Comparison of ENCODE assay signal across 8 cellular contexts in genomic region chr9:136488247-136489214, GRCh38.
DNase-seq lines count a peak whose midpoint lies in the region; ATAC-seq and TF ChIP-seq lines count a peak whose summit lies in the region.

No MANE protein-coding gene starts in this region.

- DNase-seq in GM10266 (ENCODE audit: extremely low spot score) (peak; percentile 81), NCI-H1930 (lab: John Stamatoyannopoulos, UW) (peak; percentile 32 to 43), cardiac fibroblast (ENCODE audit: low read depth in 2 of 2) (peak; percentile 46 to 55), left kidney (ENCODE audit: low read depth, low spot score) (peak; percentile 78)
- peak; percentile 88 for DNase-seq in activated CD4-positive, CD25-positive, alpha-beta regulatory T cell treated with anti-CD3 and anti-CD28 coated beads, Interleukin-2, amount 50 U/mL, for 72 hours
- DNase-seq in stimulated activated CD4-positive, alpha-beta T cell treated with anti-CD3 and anti-CD28 coated beads, Interleukin-4, amount 100 ng/mL, for 48 hours (ENCODE audit: low read depth in 2 of 2): peak; percentile 58 to 73

- TF ChIP-seq CTCF in GM10266 (IDR thresholded peaks at IDR 0.05; ENCODE audit: control insufficient read depth, insufficient read depth, low read depth, missing control alignments): peak; percentile 99
- peak; percentile 95 for TF ChIP-seq CTCF in cardiac fibroblast (IDR thresholded peaks at IDR 0.05; ENCODE audit: low read depth, low read length)

- no peak overlapping the region for H3K4me3 ChIP-seq in cardiac fibroblast (replicated peaks in 1 of 2; ENCODE audit: low read depth in 2 of 2, low read length in 2 of 2)

- no peak for ATAC-seq in HG03354 (IDR thresholded peaks at IDR 0.05; ENCODE audit: poor library complexity, severe bottlenecking, unreplicated experiment)
- ATAC-seq in GM19467 (IDR thresholded peaks at IDR 0.05; ENCODE audit: unreplicated experiment): no peak

Comparison
In these comparisons a context has a peak if more than half of its experiments do, and no peak if none do; other contexts are left out.
1. DNase-seq: peak in every context shown above with its lines; median percentile 88 in activated CD4-positive, CD25-positive, alpha-beta regulatory T cell treated with anti-CD3 and anti-CD28 coated beads, Interleukin-2, amount 50 U/mL, for 72 hours; 81 in GM10266; 78 in left kidney; 66 in stimulated activated CD4-positive, alpha-beta T cell treated with anti-CD3 and anti-CD28 coated beads, Interleukin-4, amount 100 ng/mL, for 48 hours; 50 in cardiac fibroblast; 38 in NCI-H1930.